17 cellular contexts compared by ENCODE assay signal in genomic region chr11:94708642-94709041, GRCh38. TPM values are rescaled to one million over a fixed set of nuclear protein-coding genes. Genes with fewer than 3 reads are reported as not detected.
DNase-seq lines count a peak whose midpoint lies in the region; ATAC-seq and TF ChIP-seq lines count a peak whose summit lies in the region.
"Had no signal": no experiment of that assay in that cellular context is flagged by ENCODE, and none has a peak within 500 bp of the region (broad histone marks: within the 10 kb centered on the region; RNA-seq: fewer than 3 reads in every experiment).

No MANE protein-coding gene starts in this region.

- H3K27me3 ChIP-seq in RWPE2 (ENCODE audit: insufficient read depth, poor library complexity, severe bottlenecking): no peaks in the 10 kb centered on the region
- H3K27me3 ChIP-seq in foreskin keratinocyte: no peaks in the 10 kb centered on the region
- no peaks in the 10 kb centered on the region for H3K27me3 ChIP-seq in psoas muscle (ENCODE audit: insufficient read depth in 3 of 3, low read length in 2 of 3)

- DNase-seq in DMS53 treated with DMSO at 0.1 percent for 48 hours (lab: John Stamatoyannopoulos, UW; ENCODE audit: unreplicated experiment): peak; percentile 64
- DNase-seq in RWPE2 (ENCODE audit: low spot score): no peak
- DNase-seq in foreskin keratinocyte: no peak
- no peak for DNase-seq in psoas muscle
- no peak for DNase-seq in pons (ENCODE audit: low spot score)
- DNase-seq in D341Med (ENCODE audit: low spot score): no peak
- DNase-seq: CD4-positive, alpha-beta T cell; DMS79 treated with DMSO at 0.1 percent for 48 hours; HCEC 1CT; NCI-H1048; NCI-H1436 treated with DMSO at 0.1 percent for 48 hours; NCI-H2029 treated with DMSO at 0.1 percent for 48 hours; NCI-H510A; NCI-H82; PC-9 had no signal

- intact Hi-C loops in psoas muscle (cut with DNase I): loop anchor here in 1 of 2 donors (2.0 to 10.0 kb wide), 3 partner anchors 60 to 146 kb away; partner anchors contain the start of gene AMOTL1

- no peak for TF ChIP-seq CTCF in RWPE2 (IDR thresholded peaks at IDR 0.05; ENCODE audit: poor library complexity, severe bottlenecking)
- TF ChIP-seq CTCF in foreskin keratinocyte (conservative IDR thresholded peaks at IDR 0.05): no peak
- no peak for TF ChIP-seq CTCF in psoas muscle (IDR thresholded peaks at IDR 0.05)

- H3K4me3 ChIP-seq in RWPE2 (ENCODE audit: severe bottlenecking): no peak overlapping the region
- H3K4me3 ChIP-seq in psoas muscle: peak overlapping the region; percentile 80
- H3K4me3 ChIP-seq: K562, PC-9 had no signal

- H3K36me3 ChIP-seq in RWPE2 (ENCODE audit: low read depth) (peaks cover 40% of the 10 kb centered on the region), psoas muscle (ENCODE audit: insufficient read depth in 1 of 2, low read depth in 1 of 2) (no peaks in the 10 kb centered on the region)

- H3K9me3 ChIP-seq in RWPE2 (ENCODE audit: severe bottlenecking): peaks cover 7% of the 10 kb centered on the region
- no peaks in the 10 kb centered on the region for H3K9me3 ChIP-seq in psoas muscle

- H3K4me1 ChIP-seq in RWPE2 (ENCODE audit: insufficient read depth, poor library complexity, severe bottlenecking) (peaks cover 42% of the 10 kb centered on the region), foreskin keratinocyte (peaks cover 28% of the 10 kb centered on the region), psoas muscle (peaks cover 39% of the 10 kb centered on the region)

- H3K27ac ChIP-seq in RWPE2 (ENCODE audit: poor library complexity, severe bottlenecking) (peak overlapping the region; percentile 99), foreskin keratinocyte (peak overlapping the region; percentile 95), psoas muscle (peak overlapping the region; percentile 95)
- H3K27ac ChIP-seq: PC-9 had no signal

- WGBS in psoas muscle, 3 donors: 64 to 67% (median 65%) methylated on average over 4 of the region's 4 CpGs

- ATAC-seq in RWPE2 (ENCODE audit: low read depth): peak; percentile 19; the same call in 1 of the 3 replicates
- ATAC-seq in foreskin keratinocyte: no peak
- ATAC-seq in psoas muscle: no peak
- ATAC-seq in GM21619 (IDR thresholded peaks at IDR 0.05; ENCODE audit: unreplicated experiment): no peak
- ATAC-seq: K562 had no signal

RNA-seq across cellular contexts. Expression of gene AMOTL1, which starts 59.5 kb away (rescaled TPM):
- 158 and 182 TPM in 2 replicates for total RNA-seq in foreskin keratinocyte
- 25.6 and 26.8 TPM in 2 replicates for polyA plus RNA-seq in foreskin keratinocyte
- 100 to 1,000 TPM; 225 to 355 (median 292) TPM for total RNA-seq in psoas muscle
- 100 to 1,000 TPM in 1 of 3 donors, 10 to 100 TPM in 2; 46.5 to 162 (median 91.8) TPM for polyA plus RNA-seq in psoas muscle
